In the genomic region with DNA sequence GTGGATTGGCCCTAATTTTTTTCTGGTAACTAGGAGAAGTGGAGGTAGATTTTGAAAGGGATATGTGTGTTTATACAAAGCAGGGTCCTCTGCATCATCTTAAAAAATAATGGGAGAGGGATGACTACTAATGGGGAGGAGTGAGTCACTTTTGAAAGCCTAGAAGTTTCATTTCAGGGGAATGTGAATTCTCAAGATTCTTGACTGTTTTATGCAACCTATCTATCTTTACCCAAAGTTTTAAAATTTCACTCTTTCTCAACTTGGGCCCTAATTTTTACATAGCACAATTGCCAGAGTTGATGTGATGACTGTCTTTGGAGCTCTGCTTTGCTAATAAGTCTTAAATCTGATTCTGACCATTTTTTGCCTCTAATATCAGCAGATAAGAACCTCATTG, we compare ENCODE assay signal across 29 cellular contexts.
A peak's percentile ranks its signal among the peaks of the same experiment; 100 is the strongest.
DNase-seq lines count a peak whose midpoint lies in the region; ATAC-seq, FAIRE-seq and TF ChIP-seq lines count a peak whose summit lies in the region.
"Had no signal": no experiment of that assay in that cellular context is flagged by ENCODE, and none has a peak within 500 bp of the region (broad histone marks: within the 10 kb centered on the region; RNA-seq: fewer than 3 reads in every experiment).

No MANE protein-coding gene starts in this region.

- no peaks in the 10 kb centered on the region for H3K9me3 ChIP-seq in pancreas
- H3K9me3 ChIP-seq: BLaER1, psoas muscle had no signal

- no peak overlapping the region for H3K4me3 Mint-ChIP-seq in activated T-helper 1 cell treated with anti-CD3 and anti-CD28 coated beads, Interleukin-12 subunit alpha, Interleukin-12 subunit beta, Interleukin-2, Interleukin-4 antibody, amounts not matched to agents 30 ng/mL and 10 ng/mL and 1 ng/mL, durations not matched to agents 14 hours and 24 hours and 36 hours
- H3K4me3 Mint-ChIP-seq: activated T-helper 17 cell treated with anti-CD3 and anti-CD28 coated beads, Interleukin-2, amount 50 U/mL, for 72 hours; H9; type B pancreatic cell; WTC11 had no signal

- H3K36me3 ChIP-seq in ACC112 (ENCODE audit: insufficient read depth, low read length) (no peaks in the 10 kb centered on the region), pancreas (no peaks in the 10 kb centered on the region)
- H3K36me3 ChIP-seq: BLaER1 had no signal

- intact Hi-C loops in pancreas (cut with DNase I): no loop called here
- intact Hi-C loops in activated T-helper 1 cell treated with anti-CD3 and anti-CD28 coated beads, Interleukin-12 subunit alpha, Interleukin-12 subunit beta, Interleukin-2, Interleukin-4 antibody, amounts not matched to agents 30 ng/mL and 10 ng/mL and 1 ng/mL, durations not matched to agents 14 hours and 24 hours and 36 hours (cut with micrococcal nuclease): no loop called here

- DNase-seq in LHCN-M2 (ENCODE audit: low read depth) (peak; percentile 66), astrocyte of the hippocampus (ENCODE audit: low read depth, low spot score) (peak; percentile 24), foreskin keratinocyte (peak in 1 of 2 donors; percentile 56), pancreas (no peak)
- no peak for DNase-seq in activated T-helper 1 cell treated with anti-CD3 and anti-CD28 coated beads, Interleukin-12 subunit alpha, Interleukin-12 subunit beta, Interleukin-2, Interleukin-4 antibody, amounts not matched to agents 30 ng/mL and 10 ng/mL and 1 ng/mL, durations not matched to agents 14 hours and 24 hours and 36 hours (ENCODE audit: low spot score)
- DNase-seq: 8988T; activated CD8-positive, alpha-beta memory T cell treated with anti-CD3 and anti-CD28 coated beads, Interleukin-2, amount 50 U/mL, for 4 hours; cerebellar nuclear complex; COR-L47; DMS79; H9; NCI-H1417; NCI-H2081; NCI-H345; NCI-H82; psoas muscle; SHP77; SW 1271; T1000 had no signal

- no peaks in the 10 kb centered on the region for H3K79me2 ChIP-seq in ACC112 (ENCODE audit: control insufficient read depth, insufficient read depth, low read length, unreplicated experiment)

- no peaks in the 10 kb centered on the region for H3K27me3 ChIP-seq in ACC112 (ENCODE audit: insufficient read depth, low read length)
- no peaks in the 10 kb centered on the region for H3K27me3 ChIP-seq in foreskin keratinocyte
- H3K27me3 ChIP-seq in pancreas: no peaks in the 10 kb centered on the region
- H3K27me3 ChIP-seq: BLaER1 had no signal

- H3K9me3 Mint-ChIP-seq in activated T-helper 1 cell treated with anti-CD3 and anti-CD28 coated beads, Interleukin-12 subunit alpha, Interleukin-12 subunit beta, Interleukin-2, Interleukin-4 antibody, amounts not matched to agents 30 ng/mL and 10 ng/mL and 1 ng/mL, durations not matched to agents 14 hours and 24 hours and 36 hours: no peaks in the 10 kb centered on the region
- H3K9me3 Mint-ChIP-seq: H9, type B pancreatic cell, WTC11 had no signal

- peak overlapping the region; percentile 57; the same call in 1 of the 2 replicates for H3K27ac ChIP-seq in ACC112 (ENCODE audit: low read depth, low read length)
- H3K27ac ChIP-seq in foreskin keratinocyte: no peak overlapping the region
- no peak overlapping the region for H3K27ac ChIP-seq in pancreas
- H3K27ac ChIP-seq: BLaER1, HL-60, psoas muscle had no signal

- H3K36me3 Mint-ChIP-seq in activated T-helper 1 cell treated with anti-CD3 and anti-CD28 coated beads, Interleukin-12 subunit alpha, Interleukin-12 subunit beta, Interleukin-2, Interleukin-4 antibody, amounts not matched to agents 30 ng/mL and 10 ng/mL and 1 ng/mL, durations not matched to agents 14 hours and 24 hours and 36 hours (ENCODE audit: low read depth): no peaks in the 10 kb centered on the region
- H3K36me3 Mint-ChIP-seq: activated naive CD4-positive, alpha-beta T cell treated with anti-CD3 and anti-CD28 coated beads, Interleukin-2, amount 50 U/mL, for 72 hours; type B pancreatic cell; WTC11 had no signal

- H3K4me3 ChIP-seq in ACC112 (ENCODE audit: low read depth, low read length) (no peak overlapping the region), pancreas (no peak overlapping the region)
- H3K4me3 ChIP-seq: BLaER1, GM12878, psoas muscle had no signal

- no peaks in the 10 kb centered on the region for H3K4me1 Mint-ChIP-seq in activated T-helper 1 cell treated with anti-CD3 and anti-CD28 coated beads, Interleukin-12 subunit alpha, Interleukin-12 subunit beta, Interleukin-2, Interleukin-4 antibody, amounts not matched to agents 30 ng/mL and 10 ng/mL and 1 ng/mL, durations not matched to agents 14 hours and 24 hours and 36 hours (ENCODE audit: low read depth)
- H3K4me1 Mint-ChIP-seq: activated T-helper 17 cell treated with anti-CD3 and anti-CD28 coated beads, Interleukin-2, amount 50 U/mL, for 72 hours had no signal

- FAIRE-seq in pancreas (lab: Jason Lieb, UNC): no peak
- FAIRE-seq: GM12878 had no signal

- ATAC-seq in foreskin keratinocyte: peak; percentile 75
- no peak for ATAC-seq in pancreas
- ATAC-seq in HG03280 (IDR thresholded peaks at IDR 0.05; ENCODE audit: unreplicated experiment): no peak
- ATAC-seq in GM18861 (IDR thresholded peaks at IDR 0.05; ENCODE audit: unreplicated experiment): no peak
- ATAC-seq: activated naive CD4-positive, alpha-beta T cell treated with anti-CD3 and anti-CD28 coated beads, Interleukin-2, amount 50 U/mL, for 72 hours; activated T-helper 17 cell treated with anti-CD3 and anti-CD28 coated beads, Interleukin-2, amount 50 U/mL, for 72 hours; GM12878; psoas muscle; WTC11 had no signal

- TF ChIP-seq CTCF in foreskin keratinocyte (conservative IDR thresholded peaks at IDR 0.05): no peak
- no peak for TF ChIP-seq CTCF in pancreas (IDR thresholded peaks at IDR 0.05)

- H3K27me3 Mint-ChIP-seq in activated T-helper 1 cell treated with anti-CD3 and anti-CD28 coated beads, Interleukin-12 subunit alpha, Interleukin-12 subunit beta, Interleukin-2, Interleukin-4 antibody, amounts not matched to agents 30 ng/mL and 10 ng/mL and 1 ng/mL, durations not matched to agents 14 hours and 24 hours and 36 hours (ENCODE audit: insufficient read depth): no peaks in the 10 kb centered on the region
- H3K27me3 Mint-ChIP-seq: activated T-helper 17 cell treated with anti-CD3 and anti-CD28 coated beads, Interleukin-2, amount 50 U/mL, for 72 hours; type B pancreatic cell had no signal

- no peak overlapping the region for H3K27ac Mint-ChIP-seq in activated T-helper 1 cell treated with anti-CD3 and anti-CD28 coated beads, Interleukin-12 subunit alpha, Interleukin-12 subunit beta, Interleukin-2, Interleukin-4 antibody, amounts not matched to agents 30 ng/mL and 10 ng/mL and 1 ng/mL, durations not matched to agents 14 hours and 24 hours and 36 hours
- H3K27ac Mint-ChIP-seq: activated naive CD4-positive, alpha-beta T cell treated with anti-CD3 and anti-CD28 coated beads, Interleukin-2, amount 50 U/mL, for 72 hours; activated T-helper 17 cell treated with anti-CD3 and anti-CD28 coated beads, Interleukin-2, amount 50 U/mL, for 72 hours; H9; type B pancreatic cell; WTC11 had no signal

- no peak overlapping the region for H2AFZ ChIP-seq in ACC112 (ENCODE audit: low read length, unreplicated experiment)

- H3K4me1 ChIP-seq in ACC112 (ENCODE audit: control insufficient read depth, insufficient read depth, low read length, unreplicated experiment) (peaks cover 29% of the 10 kb centered on the region), foreskin keratinocyte (peaks cover 31% of the 10 kb centered on the region), pancreas (no peaks in the 10 kb centered on the region)
- H3K4me1 ChIP-seq: BLaER1, psoas muscle had no signal

Comparison
In these comparisons a context has a peak if more than half of its experiments do, and no peak if none do; other contexts are left out.
1. DNase-seq: peak in LHCN-M2 (single experiment) and astrocyte of the hippocampus (single experiment); none in pancreas (0 of 6) and activated T-helper 1 cell treated with anti-CD3 and anti-CD28 coated beads, Interleukin-12 subunit alpha, Interleukin-12 subunit beta, Interleukin-2, Interleukin-4 antibody, amounts not matched to agents 30 ng/mL and 10 ng/mL and 1 ng/mL, durations not matched to agents 14 hours and 24 hours and 36 hours (single experiment).